In the genomic region with DNA sequence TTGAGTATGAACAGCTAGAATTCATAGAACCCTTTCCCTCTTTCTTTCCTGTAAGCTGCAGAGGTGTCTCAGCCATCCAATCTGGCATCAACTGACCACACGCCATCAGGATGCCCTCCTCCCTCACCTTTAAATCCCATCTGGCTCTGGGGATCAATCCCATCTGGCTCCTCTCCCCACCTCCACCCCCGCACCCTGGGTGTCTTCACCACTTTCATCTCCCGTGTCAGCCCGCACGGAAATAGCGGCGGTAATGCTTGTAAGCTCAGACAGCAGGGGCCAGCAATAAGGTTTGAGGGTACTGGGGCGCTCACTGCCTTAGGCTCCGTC, we compare ENCODE assay signal across 8 cellular contexts. TPM values are rescaled to one million over a fixed set of nuclear protein-coding genes. Genes with fewer than 3 reads are reported as not detected.
DNase-seq lines count a peak whose midpoint lies in the region; ATAC-seq and TF ChIP-seq lines count a peak whose summit lies in the region.

No MANE protein-coding gene starts in this region.

- peaks cover 54% of the 10 kb centered on the region for H3K4me1 Mint-ChIP-seq in HFFc6 (ENCODE audit: low read depth)
- H3K4me1 Mint-ChIP-seq in activated naive CD8-positive, alpha-beta T cell treated with anti-CD3 and anti-CD28 coated beads, Interleukin-2, amount 10 ng/mL, durations not matched to agents 7 days and 5 days: peaks cover 54% of the 10 kb centered on the region

- CTCF ChIA-PET in AG04449 (lab: Yijun Ruan, JAX): interaction anchor here (1.4 to 6.3 kb wide), 5 partner anchors 24 to 133 kb away, joined by 3 to 67 read pairs (median 7); a partner anchor contains a TSS

- H3K9me3 Mint-ChIP-seq in HFFc6: no peaks in the 10 kb centered on the region
- H3K9me3 Mint-ChIP-seq in activated naive CD8-positive, alpha-beta T cell treated with anti-CD3 and anti-CD28 coated beads, Interleukin-2, amount 10 ng/mL, durations not matched to agents 7 days and 5 days: no peaks in the 10 kb centered on the region

- peaks cover 23 to 68% of the 10 kb centered on the region in 2 donors for H3K4me1 ChIP-seq in left lung
- no peaks in the 10 kb centered on the region for H3K4me1 ChIP-seq in urinary bladder (ENCODE audit: insufficient read depth)

- TF ChIP-seq CTCF in AG04449 (IDR thresholded peaks at IDR 0.05; ENCODE audit: insufficient read depth, low read length, missing control alignments) (no peak), HFFc6 (IDR thresholded peaks at IDR 0.05) (no peak), left lung (IDR thresholded peaks at IDR 0.05) (no peak)

- H3K27ac Mint-ChIP-seq in HFFc6: peak overlapping the region; percentile 83
- H3K27ac Mint-ChIP-seq in activated naive CD8-positive, alpha-beta T cell treated with anti-CD3 and anti-CD28 coated beads, Interleukin-2, amount 10 ng/mL, durations not matched to agents 7 days and 5 days: peak overlapping the region; percentile 90

- peak overlapping the region; percentile 91 for H3K4me3 Mint-ChIP-seq in HFFc6
- peak overlapping the region; percentile 99 for H3K4me3 Mint-ChIP-seq in activated naive CD8-positive, alpha-beta T cell treated with anti-CD3 and anti-CD28 coated beads, Interleukin-2, amount 10 ng/mL, durations not matched to agents 7 days and 5 days

- no peaks in the 10 kb centered on the region for H3K9me3 ChIP-seq in left lung

- H3K4me3 ChIP-seq in AG04449 (ENCODE audit: low read depth, low read length): peak overlapping the region; percentile 57
- peak overlapping the region; percentile 54 to 69 for H3K4me3 ChIP-seq in left lung
- H3K4me3 ChIP-seq in urinary bladder (ENCODE audit: low read depth, low read length): peak overlapping the region; percentile 59

- intact Hi-C loops in left lung (cut with DNase I): no loop called here

- H3K27me3 Mint-ChIP-seq in HFFc6 (ENCODE audit: insufficient read depth): peaks cover 10% of the 10 kb centered on the region
- H3K27me3 Mint-ChIP-seq in activated naive CD8-positive, alpha-beta T cell treated with anti-CD3 and anti-CD28 coated beads, Interleukin-2, amount 10 ng/mL, durations not matched to agents 7 days and 5 days: no peaks in the 10 kb centered on the region

- POLR2A ChIA-PET in AG04449 (lab: Yijun Ruan, JAX): interaction anchor here (0.6 to 1.4 kb wide), 4 partner anchors 15 to 156 kb away, joined by 3 to 5 read pairs (median 4); no protein-coding TSS in a partner anchor
- POLR2A ChIA-PET in activated naive CD8-positive, alpha-beta T cell treated with anti-CD3 and anti-CD28 coated beads, Interleukin-2, amount 10 ng/mL, durations not matched to agents 7 days and 5 days (lab: Charles Lee): interaction anchor here (0.6 to 8.4 kb wide), 18 partner anchors 8 to 1026 kb away, joined by 3 to 83 read pairs (median 9); a partner anchor contains a TSS

- no peak for DNase-seq in AG04449 (ENCODE audit: low read depth, low spot score)
- DNase-seq in HFFc6: no peak
- no peak for DNase-seq in activated naive CD8-positive, alpha-beta T cell treated with anti-CD3 and anti-CD28 coated beads, Interleukin-2, amount 10 ng/mL, durations not matched to agents 7 days and 5 days
- DNase-seq in left lung: no peak
- DNase-seq in NCI-H1694 treated with DMSO at 0.1 percent for 48 hours (lab: John Stamatoyannopoulos, UW): no peak
- no peak for DNase-seq in AG20443 (ENCODE audit: low spot score)

- H3K36me3 Mint-ChIP-seq in HFFc6 (ENCODE audit: low read depth): peaks cover 15% of the 10 kb centered on the region; the same call in 1 of the 2 replicates
- peaks cover 47% of the 10 kb centered on the region for H3K36me3 Mint-ChIP-seq in activated naive CD8-positive, alpha-beta T cell treated with anti-CD3 and anti-CD28 coated beads, Interleukin-2, amount 10 ng/mL, durations not matched to agents 7 days and 5 days

- 16% methylated on average over 9 of the region's 9 CpGs for WGBS in urinary bladder

- H3K27me3 ChIP-seq in left lung: peaks cover 0 to 14% of the 10 kb centered on the region in 2 donors

- ATAC-seq in activated naive CD8-positive, alpha-beta T cell treated with anti-CD3 and anti-CD28 coated beads, Interleukin-2, amount 10 ng/mL, durations not matched to agents 7 days and 5 days (ENCODE audit: low read depth): peak; percentile 1
- ATAC-seq in left lung: no peak
- ATAC-seq in GM21528 (IDR thresholded peaks at IDR 0.05; ENCODE audit: low FRiP score, unreplicated experiment): no peak

- H3K27ac ChIP-seq in left lung (peak overlapping the region; percentile 79 to 97), urinary bladder (ENCODE audit: low read depth) (peak overlapping the region; percentile 1)

- H3K36me3 ChIP-seq in left lung (peaks cover 0 to 28% of the 10 kb centered on the region in 2 donors), urinary bladder (ENCODE audit: insufficient read depth) (no peaks in the 10 kb centered on the region)

RNA-seq across cellular contexts. Expression of a gene that starts 0.5 kb away (rescaled TPM):
- total RNA-seq in HFFc6 (2021; fragmentation: NEBNext Ultra II Directional; extraction: Animal tissue kit (Norgen Biotek cat#: 25700)): not detected
- total RNA-seq in activated naive CD8-positive, alpha-beta T cell treated with anti-CD3 and anti-CD28 coated beads, Interleukin-2, amount 10 ng/mL, durations not matched to agents 7 days and 5 days: not detected
- total RNA-seq in left lung: 1 to 10 TPM in 1 of 2 donors, not detected in 1; 3.0 TPM
- not detected for total RNA-seq in urinary bladder
- not detected for polyA plus RNA-seq in urinary bladder

RNA-seq across cellular contexts. Expression of a gene that starts 1.2 kb away (rescaled TPM):
- total RNA-seq in HFFc6 (2021; fragmentation: NEBNext Ultra II Directional; extraction: Animal tissue kit (Norgen Biotek cat#: 25700)): 10 to 100 TPM; 40.4 to 66.3 (median 48.2) TPM
- total RNA-seq in activated naive CD8-positive, alpha-beta T cell treated with anti-CD3 and anti-CD28 coated beads, Interleukin-2, amount 10 ng/mL, durations not matched to agents 7 days and 5 days: 100 to 1,000 TPM; 237 to 266 TPM
- 10 to 100 TPM; 65.0 to 84.0 TPM for total RNA-seq in left lung
- 4.8 TPM for total RNA-seq in urinary bladder
- 41.9 TPM for polyA plus RNA-seq in urinary bladder

RNA-seq across cellular contexts. Expression of a gene that starts 7.3 kb away (rescaled TPM):
- 10 to 100 TPM; 25.1 to 30.7 (median 28.2) TPM for total RNA-seq in HFFc6 (2021; fragmentation: NEBNext Ultra II Directional; extraction: Animal tissue kit (Norgen Biotek cat#: 25700))
- total RNA-seq in activated naive CD8-positive, alpha-beta T cell treated with anti-CD3 and anti-CD28 coated beads, Interleukin-2, amount 10 ng/mL, durations not matched to agents 7 days and 5 days: 10 to 100 TPM; 34.0 to 36.0 TPM
- total RNA-seq in left lung: 10 to 100 TPM; 23.9 to 26.3 TPM
- 11.2 TPM for total RNA-seq in urinary bladder
- 36.3 TPM for polyA plus RNA-seq in urinary bladder

RNA-seq across cellular contexts. Expression of a gene that starts 7.3 kb away (rescaled TPM):
- 1 to 10 TPM; 4.4 to 7.6 (median 5.5) TPM for total RNA-seq in HFFc6 (2021; fragmentation: NEBNext Ultra II Directional; extraction: Animal tissue kit (Norgen Biotek cat#: 25700))
- total RNA-seq in activated naive CD8-positive, alpha-beta T cell treated with anti-CD3 and anti-CD28 coated beads, Interleukin-2, amount 10 ng/mL, durations not matched to agents 7 days and 5 days: 1 to 10 TPM; 3.3 to 4.1 TPM
- total RNA-seq in left lung (10 to 100 TPM in 1 of 2 donors, 1 to 10 TPM in 1; 9.9 to 11.9 TPM), urinary bladder (12.0 TPM)
- 6.5 TPM for polyA plus RNA-seq in urinary bladder

RNA-seq across cellular contexts. Expression of a gene that starts 22.9 kb away (rescaled TPM):
- total RNA-seq in HFFc6 (2021; fragmentation: NEBNext Ultra II Directional; extraction: Animal tissue kit (Norgen Biotek cat#: 25700)): 10 to 100 TPM; 11.7 to 18.9 (median 15.4) TPM
- 100 to 1,000 TPM; 170 to 177 TPM for total RNA-seq in activated naive CD8-positive, alpha-beta T cell treated with anti-CD3 and anti-CD28 coated beads, Interleukin-2, amount 10 ng/mL, durations not matched to agents 7 days and 5 days
- total RNA-seq in left lung: 10 to 100 TPM; 34.5 to 36.5 TPM
- 30.6 TPM for total RNA-seq in urinary bladder
- 22.3 TPM for polyA plus RNA-seq in urinary bladder
